Comparison of ENCODE assay signal across 8 cellular contexts in the genomic region with DNA sequence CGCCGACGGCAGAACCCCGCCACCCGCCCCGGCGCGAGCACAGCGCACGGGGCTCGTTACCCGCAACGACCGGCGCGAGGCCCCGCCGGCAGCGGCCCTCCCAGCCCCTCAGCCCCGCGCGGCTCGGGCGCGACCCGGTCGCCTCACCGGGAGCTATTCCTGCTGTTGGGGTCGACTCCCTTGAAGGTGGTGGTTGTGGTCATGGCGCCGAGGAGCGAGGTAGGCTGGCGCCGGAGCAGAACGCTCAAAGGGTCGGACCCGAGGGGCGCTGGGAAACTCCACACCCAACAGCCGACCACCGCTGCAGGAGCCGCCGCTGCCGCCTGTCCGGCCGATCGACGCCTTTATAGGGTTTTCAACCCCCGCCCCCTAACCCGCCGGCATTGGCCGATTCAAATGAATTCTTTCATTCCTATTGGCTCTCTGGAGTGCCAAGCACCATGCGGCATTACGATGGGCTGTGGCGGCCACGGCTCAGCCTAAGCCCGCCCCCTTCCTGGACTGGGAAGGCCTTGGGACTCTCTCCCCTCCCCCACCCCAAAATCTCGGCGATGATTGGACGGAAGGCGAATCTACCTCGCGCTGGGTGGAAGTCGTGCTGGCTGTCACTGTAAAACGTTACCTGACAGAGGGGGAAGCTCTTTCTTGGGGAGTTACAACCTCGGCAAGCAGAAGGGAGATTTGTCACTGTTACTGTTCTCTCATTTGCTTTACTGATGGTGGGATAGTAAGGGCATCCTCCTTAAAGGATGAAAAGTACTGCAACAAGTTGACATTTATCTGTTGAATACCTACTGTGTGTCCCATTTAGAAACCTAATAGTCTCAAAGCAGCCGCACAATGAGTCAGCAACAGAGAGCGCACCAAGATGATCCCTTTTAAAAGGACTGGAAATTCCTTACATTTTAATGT. TPM values are rescaled to one million over a fixed set of nuclear protein-coding genes. Genes with fewer than 3 reads are reported as not detected.
DNase-seq lines count a peak whose midpoint lies in the region; ATAC-seq, FAIRE-seq and TF ChIP-seq lines count a peak whose summit lies in the region.

A gene with protein sequence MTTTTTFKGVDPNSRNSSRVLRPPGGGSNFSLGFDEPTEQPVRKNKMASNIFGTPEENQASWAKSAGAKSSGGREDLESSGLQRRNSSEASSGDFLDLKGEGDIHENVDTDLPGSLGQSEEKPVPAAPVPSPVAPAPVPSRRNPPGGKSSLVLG (minus strand): TSS at position 318 of the 912 bp plus-strand sequence. CDS start 115 bp downstream, at position 203.

- no peak for TF ChIP-seq CTCF in endodermal cell (conservative IDR thresholded peaks at IDR 0.05)

- no peaks in the 10 kb centered on the region for H3K9me3 ChIP-seq in endodermal cell (ENCODE audit: control insufficient read depth, low read length)

- H3K27ac Mint-ChIP-seq in endodermal cell, result peak within 1 kb of the TSS; percentile 92

- ATAC-seq in GM21367 (IDR thresholded peaks at IDR 0.05; ENCODE audit: unreplicated experiment), result peak; percentile 86

- H3K27me3 Mint-ChIP-seq in endodermal cell (ENCODE audit: insufficient read depth), result no peaks in the 10 kb centered on the region

- peak within 1 kb of the TSS; percentile 96 for H3K4me3 Mint-ChIP-seq in endodermal cell

- H3K27me3 ChIP-seq in endodermal cell (ENCODE audit: control insufficient read depth, insufficient read depth, low read length, poor library complexity, severe bottlenecking), result no peaks in the 10 kb centered on the region

- peak within 1 kb of the TSS; percentile 94 for H3K4me3 ChIP-seq in endodermal cell (ENCODE audit: low read length)

- H3K27ac ChIP-seq in endodermal cell (ENCODE audit: low read depth, low read length), result peak within 1 kb of the TSS; percentile 77

- H3K4me1 Mint-ChIP-seq in endodermal cell, result peaks cover 21% of the 10 kb centered on the region

- WGBS in endodermal cell (ENCODE audit: insufficient coverage in 1 of 2, insufficient read length in 1 of 2), 2 experiments, result 0 to 2% methylated on average over 16 to 67 of the region's 67 CpGs

- H3K9ac ChIP-seq in endodermal cell (ENCODE audit: extremely low read depth, low read length, poor library complexity, severe bottlenecking), result peak within 1 kb of the TSS; percentile 91

- H3K36me3 Mint-ChIP-seq in endodermal cell (ENCODE audit: low read depth), result peaks cover 9% of the 10 kb centered on the region

- peaks cover 3% of the 10 kb centered on the region for H3K4me1 ChIP-seq in endodermal cell (ENCODE audit: control insufficient read depth, insufficient read depth, low read length)

- peak; percentile 97 for FAIRE-seq in HTR-8/SVneo (lab: Jason Lieb, UNC)

- H3K36me3 ChIP-seq in endodermal cell (ENCODE audit: control insufficient read depth, insufficient read depth, low read length), result peaks cover 16% of the 10 kb centered on the region

- H3K9me3 Mint-ChIP-seq in endodermal cell, result no peaks in the 10 kb centered on the region

- peak; percentile 98 for DNase-seq in COLO829 (ENCODE audit: low spot score)
- DNase-seq in HTR-8/SVneo (ENCODE audit: insufficient read length, low spot score), result peak; percentile 100
- DNase-seq in NOMO-1 treated with dmso at 0.1 percent for 144 hours (lab: John Stamatoyannopoulos, UW; ENCODE audit: unreplicated experiment), result peak; percentile 95
- peak; percentile 93 to 97 (median 97) for DNase-seq in activated CD8-positive, alpha-beta memory T cell treated with anti-CD3 and anti-CD28 coated beads for 48 hours (ENCODE audit: low read depth in 2 of 3, low spot score in 2 of 3)
- peak; percentile 100 for DNase-seq in endodermal cell
- peak; percentile 98 for DNase-seq in mesenteric fat pad (ENCODE audit: low spot score)
- DNase-seq in stimulated activated CD8-positive, alpha-beta memory T cell treated with anti-CD3 and anti-CD28 coated beads, Interleukin-15, amount 100 ng/mL, for 24 hours (ENCODE audit: low read depth), result peak; percentile 87

RNA-seq across cellular contexts. Expression of the gene that starts here (rescaled TPM):
- total RNA-seq in endodermal cell (100 to 1,000 TPM; 148 to 156 TPM), mesenteric fat pad (28.6 TPM)
- polyA plus RNA-seq in endodermal cell (2013, experiment 1 of 2), result 352 TPM
- polyA plus RNA-seq in endodermal cell (2013, experiment 2 of 2), result 339 TPM

Comparison
In these comparisons a context has a peak if more than half of its experiments do, and no peak if none do; other contexts are left out.
1. Peak in every context shown above with its lines: DNase-seq, ATAC-seq, H3K4me3 ChIP-seq and H3K27ac ChIP-seq.